Comparison of ENCODE assay signal across 1 cellular context in genomic region chr14:77598366-77599050, GRCh38.
TF ChIP-seq lines count a peak whose summit lies in the region.

No MANE protein-coding gene starts in this region.

TF ChIP-seq in IMR-90, 13 proteins besides CTCF, POLR2A, EP300 and RAD21 (continued from another document):
- TF ChIP-seq CHD1 (IDR thresholded peaks at IDR 0.05; ENCODE audit: low read depth, low read length) (no peak), RFX5 (IDR thresholded peaks at IDR 0.05; ENCODE audit: low read depth, low read length) (no peak), NFE2L2 (IDR thresholded peaks at IDR 0.05; ENCODE audit: low read depth, low read length) (no peak), MAFK (IDR thresholded peaks at IDR 0.05; ENCODE audit: low read depth, low read length) (no peak), ELK1 (IDR thresholded peaks at IDR 0.05; ENCODE audit: borderline replicate concordance, low read depth, low read length) (no peak), RCOR1 (IDR thresholded peaks at IDR 0.05; ENCODE audit: insufficient replicate concordance, low read length) (no peak), SMC3 (IDR thresholded peaks at IDR 0.05; ENCODE audit: low read depth, low read length) (no peak), MAZ (IDR thresholded peaks at IDR 0.05; ENCODE audit: borderline replicate concordance, low read depth, low read length) (no peak), USF2 (IDR thresholded peaks at IDR 0.05; ENCODE audit: low read depth, low read length) (no peak), CEBPB (IDR thresholded peaks at IDR 0.05; ENCODE audit: low read depth, low read length) (no peak)
